8 cellular contexts compared by ENCODE assay signal in the genomic region with DNA sequence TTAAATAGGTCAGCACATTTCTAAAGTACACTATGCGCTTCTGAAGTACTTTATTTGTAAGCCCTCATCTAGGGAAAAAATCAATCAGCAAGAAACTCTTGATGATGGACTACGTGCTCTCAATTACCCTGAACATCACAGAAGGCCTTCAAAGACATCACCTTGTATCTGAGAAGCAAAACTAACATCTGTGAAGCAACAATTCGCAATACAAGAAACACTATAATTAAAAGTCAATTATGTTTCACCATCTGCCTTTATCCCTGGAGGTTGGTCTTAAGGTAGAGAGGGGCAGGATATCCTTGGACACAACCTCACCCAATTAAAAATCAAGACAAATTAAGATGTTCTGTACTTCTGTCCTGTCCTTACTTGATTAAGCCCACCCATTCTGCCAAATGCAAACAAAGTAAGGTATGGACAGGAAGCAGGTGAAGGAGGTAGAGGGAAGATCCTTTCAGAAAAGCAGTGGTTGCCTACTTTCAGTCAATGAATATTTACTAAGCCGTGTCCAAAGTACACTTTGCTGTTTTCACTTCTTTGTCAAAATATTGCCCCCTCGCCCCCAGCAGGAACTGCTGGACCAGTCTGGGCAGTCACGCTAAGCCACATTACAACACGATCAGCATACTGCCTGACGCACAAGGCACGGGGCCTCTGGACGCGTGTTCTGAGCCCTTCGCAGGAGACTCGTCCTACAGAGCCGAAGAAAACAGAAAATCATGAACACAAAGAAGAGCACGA. TPM values are rescaled to one million over a fixed set of nuclear protein-coding genes. Genes with fewer than 3 reads are reported as not detected.
DNase-seq lines count a peak whose midpoint lies in the region; ATAC-seq and TF ChIP-seq lines count a peak whose summit lies in the region.

No MANE protein-coding gene starts in this region.

- H3K9me3 ChIP-seq in CD4-positive, alpha-beta memory T cell (ENCODE audit: control insufficient read depth in 1 of 2, low read length in 2 of 2), result no peaks in the 10 kb centered on the region
- H3K9me3 ChIP-seq in PC-9 (ENCODE audit: insufficient read depth, low read depth), result no peaks in the 10 kb centered on the region
- no peaks in the 10 kb centered on the region for H3K9me3 ChIP-seq in right atrium auricular region

- TF ChIP-seq CTCF in PC-9 (conservative IDR thresholded peaks at IDR 0.05) (no peak), right atrium auricular region (IDR thresholded peaks at IDR 0.05) (no peak), progenitor cell of endocrine pancreas (IDR thresholded peaks at IDR 0.05; ENCODE audit: unreplicated experiment) (no peak)

- peak overlapping the region; percentile 93 to 97 (median 95) for H3K4me3 Mint-ChIP-seq in CD4-positive, alpha-beta memory T cell
- H3K4me3 Mint-ChIP-seq in progenitor cell of endocrine pancreas (ENCODE audit: low read depth), result peak overlapping the region; percentile 90

- H3K36me3 Mint-ChIP-seq in CD4-positive, alpha-beta memory T cell, result peaks cover 0 to 11% of the 10 kb centered on the region in 2 donors
- H3K36me3 Mint-ChIP-seq in progenitor cell of endocrine pancreas (ENCODE audit: insufficient read depth), result no peaks in the 10 kb centered on the region

- peak overlapping the region; percentile 60 to 63 for H3K4me3 ChIP-seq in CD4-positive, alpha-beta memory T cell (ENCODE audit: low read length in 2 of 2)
- H3K4me3 ChIP-seq in PC-9, result peak overlapping the region; percentile 85
- peak overlapping the region; percentile 83 to 91 for H3K4me3 ChIP-seq in right atrium auricular region

- H3K9me3 Mint-ChIP-seq in CD4-positive, alpha-beta memory T cell, result no peaks in the 10 kb centered on the region
- H3K9me3 Mint-ChIP-seq in progenitor cell of endocrine pancreas (ENCODE audit: low read depth), result no peaks in the 10 kb centered on the region

- DNase-seq in CD4-positive, alpha-beta memory T cell, result peak in 1 of 5 donors; percentile 30
- DNase-seq in PC-9, result peak in 1 of 2 experiments; percentile 53
- DNase-seq in right atrium auricular region (ENCODE audit: low spot score), result peak; percentile 72
- peak; percentile 13 for DNase-seq in progenitor cell of endocrine pancreas (ENCODE audit: low spot score, unreplicated experiment)
- DNase-seq in OCI-M2 (lab: John Stamatoyannopoulos, UW; ENCODE audit: unreplicated experiment), result no peak

- H4K20me1 ChIP-seq in PC-9 (ENCODE audit: insufficient read depth), result no peaks in the 10 kb centered on the region

- H3K4me1 ChIP-seq in CD4-positive, alpha-beta memory T cell (ENCODE audit: insufficient read depth, low read length), result peaks cover 20% of the 10 kb centered on the region
- peaks cover 41% of the 10 kb centered on the region for H3K4me1 ChIP-seq in PC-9 (replicated peaks; ENCODE audit: insufficient read depth)
- peaks cover 0 to 42% of the 10 kb centered on the region in 2 donors for H3K4me1 ChIP-seq in right atrium auricular region

- peak overlapping the region; percentile 73 for H3K27ac ChIP-seq in CD4-positive, alpha-beta memory T cell (ENCODE audit: low read depth, low read length)
- H3K27ac ChIP-seq in PC-9 (peak overlapping the region; percentile 89), angular gyrus (ENCODE audit: low read depth, low read length) (peak overlapping the region; percentile 81), right atrium auricular region (peak overlapping the region; percentile 100)

- peaks cover 53% of the 10 kb centered on the region for H3K79me2 ChIP-seq in PC-9 (ENCODE audit: low read depth)

- H3K36me3 ChIP-seq in CD4-positive, alpha-beta memory T cell (ENCODE audit: insufficient read depth, low read length), result no peaks in the 10 kb centered on the region
- H3K36me3 ChIP-seq in PC-9 (ENCODE audit: low read depth) (no peaks in the 10 kb centered on the region; the same call in 1 of the 2 replicates), right atrium auricular region (no peaks in the 10 kb centered on the region)

- BruUV-seq in PC-9 (replicated peaks; lab: Mats Ljungman, UMichigan), result TSS peak; percentile 47

- H2AFZ ChIP-seq in PC-9, result peak overlapping the region; percentile 87

- ATAC-seq in GM19397 (IDR thresholded peaks at IDR 0.05; ENCODE audit: unreplicated experiment) (peak; percentile 10), HG03469 (IDR thresholded peaks at IDR 0.05; ENCODE audit: unreplicated experiment) (peak; percentile 10)

- H3K27ac Mint-ChIP-seq in CD4-positive, alpha-beta memory T cell, result peak overlapping the region; percentile 83 to 95 (median 91)
- peak overlapping the region; percentile 98 for H3K27ac Mint-ChIP-seq in progenitor cell of endocrine pancreas

- POLR2A ChIA-PET in CD4-positive, alpha-beta memory T cell (lab: Charles Lee; ENCODE audit: partially characterized antibody), result interaction anchor here (0.6 to 1.6 kb wide), 3 partner anchors 9 to 117 kb away, joined by 3 to 12 read pairs (median 3); partner anchors contain the start of genes BLZF1 and NME7
- POLR2A ChIA-PET in PC-9 (lab: Charles Lee; ENCODE audit: unreplicated experiment), result interaction anchor here (0.6 to 1.3 kb wide), 2 partner anchors 21 to 44 kb away, joined by 4 to 5 read pairs; no protein-coding TSS in a partner anchor

- intact Hi-C loops in CD4-positive, alpha-beta memory T cell (cut with micrococcal nuclease), result loop anchor here (1.0 to 10.0 kb wide), 7 partner anchors 62 to 1549 kb away; partner anchors contain the start of genes ATP1B1, DCAF6, KIFAP3 and METTL18
- intact Hi-C loops in PC-9 (cut with micrococcal nuclease; ENCODE audit: unreplicated experiment), result loop anchor here (5.0 to 10.0 kb wide), 2 partner anchors 118 to 310 kb away; partner anchors contain the start of genes BLZF1, METTL18 and NME7

- CTCF ChIA-PET in CD4-positive, alpha-beta memory T cell (lab: Charles Lee; ENCODE audit: partially characterized antibody), result interaction anchor here (1.7 kb wide), 1 partner anchor 61 kb away, joined by 6 read pairs; no protein-coding TSS in a partner anchor
- CTCF ChIA-PET in PC-9 (lab: Charles Lee), result no interaction called here

- peaks cover 12% of the 10 kb centered on the region for H3F3A ChIP-seq in PC-9 (ENCODE audit: insufficient read depth, low read depth)

- H3K27me3 ChIP-seq in CD4-positive, alpha-beta memory T cell (ENCODE audit: insufficient read depth, low read length), result no peaks in the 10 kb centered on the region
- H3K27me3 ChIP-seq in PC-9 (ENCODE audit: insufficient read depth, low read depth) (no peaks in the 10 kb centered on the region), right atrium auricular region (no peaks in the 10 kb centered on the region)

- peak overlapping the region; percentile 90 for H3K4me2 ChIP-seq in PC-9

- H3K9me2 ChIP-seq in PC-9 (ENCODE audit: insufficient read depth), result peaks cover 5% of the 10 kb centered on the region; the same call in 1 of the 2 replicates

- peaks cover 28 to 37% (median 30%) of the 10 kb centered on the region in 4 donors for H3K4me1 Mint-ChIP-seq in CD4-positive, alpha-beta memory T cell
- H3K4me1 Mint-ChIP-seq in progenitor cell of endocrine pancreas (ENCODE audit: low read depth), result peaks cover 56% of the 10 kb centered on the region

- H3K27me3 Mint-ChIP-seq in CD4-positive, alpha-beta memory T cell, result no peaks in the 10 kb centered on the region
- H3K27me3 Mint-ChIP-seq in progenitor cell of endocrine pancreas, result no peaks in the 10 kb centered on the region

RNA-seq across cellular contexts. Expression of gene SLC19A2, which starts 0.9 kb away (rescaled TPM):
- 1 to 10 TPM; 4.1 to 4.5 TPM for total RNA-seq in CD4-positive, alpha-beta memory T cell
- polyA plus RNA-seq in CD4-positive, alpha-beta memory T cell, result 1 to 10 TPM in 1 of 2 donors, under 1 TPM in 1; 0.41 to 1.0 TPM
- 3.9 and 4.9 TPM in 2 replicates for total RNA-seq in PC-9 (2021)
- 10 to 100 TPM; 23.5 to 24.1 TPM for total RNA-seq in right atrium auricular region
- total RNA-seq in progenitor cell of endocrine pancreas, result 18.1 and 19.5 TPM in 2 replicates

RNA-seq across cellular contexts. Expression of gene CCDC181, which starts 57.6 kb away (rescaled TPM):
- under 1 TPM in 1 of 2 experiments, not detected in 1; 0.17 TPM for total RNA-seq in CD4-positive, alpha-beta memory T cell
- polyA plus RNA-seq in CD4-positive, alpha-beta memory T cell, result not detected
- total RNA-seq in PC-9 (2021) (0.37 TPM in 1 of 2 replicates, not detected in the other), right atrium auricular region (1 to 10 TPM in 1 of 2 donors, under 1 TPM in 1; 0.37 to 1.9 TPM), progenitor cell of endocrine pancreas (7.3 and 8.2 TPM in 2 replicates)
